In the genomic region with DNA sequence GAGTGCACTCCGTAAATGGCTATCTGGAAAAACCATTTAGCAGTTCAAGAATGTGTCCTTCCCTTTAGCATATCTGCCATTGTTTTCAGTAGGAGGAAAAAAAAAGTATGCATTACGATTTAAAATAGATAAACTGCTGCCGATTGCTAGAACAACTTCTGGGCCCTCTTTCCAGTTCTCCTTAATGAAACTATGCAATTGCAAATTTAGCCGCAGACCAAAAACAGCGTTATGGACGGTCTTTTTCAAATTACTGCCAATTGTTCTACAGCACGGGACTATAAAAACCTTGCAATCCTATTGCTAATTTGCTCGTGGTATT, we compare ENCODE assay signal across 1 cellular context.
TF ChIP-seq lines count a peak whose summit lies in the region.

No MANE protein-coding gene starts in this region.

TF ChIP-seq in HepG2, 621 proteins besides CTCF, POLR2A, EP300 and RAD21 (continued from another document and continues in another):
- TF ChIP-seq, protein P1, sequence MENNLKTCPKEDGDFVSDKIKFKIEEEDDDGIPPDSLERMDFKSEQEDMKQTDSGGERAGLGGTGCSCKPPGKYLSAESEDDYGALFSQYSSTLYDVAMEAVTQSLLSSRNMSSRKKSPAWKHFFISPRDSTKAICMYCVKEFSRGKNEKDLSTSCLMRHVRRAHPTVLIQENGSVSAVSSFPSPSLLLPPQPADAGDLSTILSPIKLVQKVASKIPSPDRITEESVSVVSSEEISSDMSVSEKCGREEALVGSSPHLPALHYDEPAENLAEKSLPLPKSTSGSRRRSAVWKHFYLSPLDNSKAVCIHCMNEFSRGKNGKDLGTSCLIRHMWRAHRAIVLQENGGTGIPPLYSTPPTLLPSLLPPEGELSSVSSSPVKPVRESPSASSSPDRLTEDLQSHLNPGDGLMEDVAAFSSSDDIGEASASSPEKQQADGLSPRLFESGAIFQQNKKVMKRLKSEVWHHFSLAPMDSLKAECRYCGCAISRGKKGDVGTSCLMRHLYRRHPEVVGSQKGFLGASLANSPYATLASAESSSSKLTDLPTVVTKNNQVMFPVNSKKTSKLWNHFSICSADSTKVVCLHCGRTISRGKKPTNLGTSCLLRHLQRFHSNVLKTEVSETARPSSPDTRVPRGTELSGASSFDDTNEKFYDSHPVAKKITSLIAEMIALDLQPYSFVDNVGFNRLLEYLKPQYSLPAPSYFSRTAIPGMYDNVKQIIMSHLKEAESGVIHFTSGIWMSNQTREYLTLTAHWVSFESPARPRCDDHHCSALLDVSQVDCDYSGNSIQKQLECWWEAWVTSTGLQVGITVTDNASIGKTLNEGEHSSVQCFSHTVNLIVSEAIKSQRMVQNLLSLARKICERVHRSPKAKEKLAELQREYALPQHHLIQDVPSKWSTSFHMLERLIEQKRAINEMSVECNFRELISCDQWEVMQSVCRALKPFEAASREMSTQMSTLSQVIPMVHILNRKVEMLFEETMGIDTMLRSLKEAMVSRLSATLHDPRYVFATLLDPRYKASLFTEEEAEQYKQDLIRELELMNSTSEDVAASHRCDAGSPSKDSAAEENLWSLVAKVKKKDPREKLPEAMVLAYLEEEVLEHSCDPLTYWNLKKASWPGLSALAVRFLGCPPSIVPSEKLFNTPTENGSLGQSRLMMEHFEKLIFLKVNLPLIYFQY (CRISPR knock-in tag; IDR thresholded peaks at IDR 0.05; ENCODE audit: borderline replicate concordance): no peak
- peak; percentile 51; the same call in 1 of the 2 replicates for TF ChIP-seq SOX5 (CRISPR knock-in tag; IDR thresholded peaks at IDR 0.05; ENCODE audit: borderline replicate concordance)
- TF ChIP-seq ZNF747 (CRISPR knock-in tag; IDR thresholded peaks at IDR 0.05; ENCODE audit: borderline replicate concordance): no peak; the same call in 1 of the 2 replicates
- 0 out of 2 replicates have a peak, but pooled peaks have one; percentile 0 for TF ChIP-seq NR2F6 (IDR thresholded peaks at IDR 0.05)
- no peak for TF ChIP-seq NR2F6 (CRISPR knock-in tag; IDR thresholded peaks at IDR 0.05)
- TF ChIP-seq REPIN1 (CRISPR knock-in tag; IDR thresholded peaks at IDR 0.05; ENCODE audit: borderline replicate concordance, low read depth): peak; percentile 15; the same call in 1 of the 2 replicates
- TF ChIP-seq, protein P2, sequence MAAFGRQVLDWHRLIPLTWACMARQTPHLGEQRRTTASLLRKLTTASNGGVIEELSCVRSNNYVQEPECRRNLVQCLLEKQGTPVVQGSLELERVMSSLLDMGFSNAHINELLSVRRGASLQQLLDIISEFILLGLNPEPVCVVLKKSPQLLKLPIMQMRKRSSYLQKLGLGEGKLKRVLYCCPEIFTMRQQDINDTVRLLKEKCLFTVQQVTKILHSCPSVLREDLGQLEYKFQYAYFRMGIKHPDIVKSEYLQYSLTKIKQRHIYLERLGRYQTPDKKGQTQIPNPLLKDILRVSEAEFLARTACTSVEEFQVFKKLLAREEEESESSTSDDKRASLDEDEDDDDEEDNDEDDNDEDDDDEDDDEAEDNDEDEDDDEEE (CRISPR knock-in tag; IDR thresholded peaks at IDR 0.05): no peak
- TF ChIP-seq PITX1 (CRISPR knock-in tag; IDR thresholded peaks at IDR 0.05): no peak
- TF ChIP-seq AGO2 (optimal IDR thresholded peaks at IDR 0.05; ENCODE audit: low read depth, low read length): no peak
- TF ChIP-seq, protein P3, sequence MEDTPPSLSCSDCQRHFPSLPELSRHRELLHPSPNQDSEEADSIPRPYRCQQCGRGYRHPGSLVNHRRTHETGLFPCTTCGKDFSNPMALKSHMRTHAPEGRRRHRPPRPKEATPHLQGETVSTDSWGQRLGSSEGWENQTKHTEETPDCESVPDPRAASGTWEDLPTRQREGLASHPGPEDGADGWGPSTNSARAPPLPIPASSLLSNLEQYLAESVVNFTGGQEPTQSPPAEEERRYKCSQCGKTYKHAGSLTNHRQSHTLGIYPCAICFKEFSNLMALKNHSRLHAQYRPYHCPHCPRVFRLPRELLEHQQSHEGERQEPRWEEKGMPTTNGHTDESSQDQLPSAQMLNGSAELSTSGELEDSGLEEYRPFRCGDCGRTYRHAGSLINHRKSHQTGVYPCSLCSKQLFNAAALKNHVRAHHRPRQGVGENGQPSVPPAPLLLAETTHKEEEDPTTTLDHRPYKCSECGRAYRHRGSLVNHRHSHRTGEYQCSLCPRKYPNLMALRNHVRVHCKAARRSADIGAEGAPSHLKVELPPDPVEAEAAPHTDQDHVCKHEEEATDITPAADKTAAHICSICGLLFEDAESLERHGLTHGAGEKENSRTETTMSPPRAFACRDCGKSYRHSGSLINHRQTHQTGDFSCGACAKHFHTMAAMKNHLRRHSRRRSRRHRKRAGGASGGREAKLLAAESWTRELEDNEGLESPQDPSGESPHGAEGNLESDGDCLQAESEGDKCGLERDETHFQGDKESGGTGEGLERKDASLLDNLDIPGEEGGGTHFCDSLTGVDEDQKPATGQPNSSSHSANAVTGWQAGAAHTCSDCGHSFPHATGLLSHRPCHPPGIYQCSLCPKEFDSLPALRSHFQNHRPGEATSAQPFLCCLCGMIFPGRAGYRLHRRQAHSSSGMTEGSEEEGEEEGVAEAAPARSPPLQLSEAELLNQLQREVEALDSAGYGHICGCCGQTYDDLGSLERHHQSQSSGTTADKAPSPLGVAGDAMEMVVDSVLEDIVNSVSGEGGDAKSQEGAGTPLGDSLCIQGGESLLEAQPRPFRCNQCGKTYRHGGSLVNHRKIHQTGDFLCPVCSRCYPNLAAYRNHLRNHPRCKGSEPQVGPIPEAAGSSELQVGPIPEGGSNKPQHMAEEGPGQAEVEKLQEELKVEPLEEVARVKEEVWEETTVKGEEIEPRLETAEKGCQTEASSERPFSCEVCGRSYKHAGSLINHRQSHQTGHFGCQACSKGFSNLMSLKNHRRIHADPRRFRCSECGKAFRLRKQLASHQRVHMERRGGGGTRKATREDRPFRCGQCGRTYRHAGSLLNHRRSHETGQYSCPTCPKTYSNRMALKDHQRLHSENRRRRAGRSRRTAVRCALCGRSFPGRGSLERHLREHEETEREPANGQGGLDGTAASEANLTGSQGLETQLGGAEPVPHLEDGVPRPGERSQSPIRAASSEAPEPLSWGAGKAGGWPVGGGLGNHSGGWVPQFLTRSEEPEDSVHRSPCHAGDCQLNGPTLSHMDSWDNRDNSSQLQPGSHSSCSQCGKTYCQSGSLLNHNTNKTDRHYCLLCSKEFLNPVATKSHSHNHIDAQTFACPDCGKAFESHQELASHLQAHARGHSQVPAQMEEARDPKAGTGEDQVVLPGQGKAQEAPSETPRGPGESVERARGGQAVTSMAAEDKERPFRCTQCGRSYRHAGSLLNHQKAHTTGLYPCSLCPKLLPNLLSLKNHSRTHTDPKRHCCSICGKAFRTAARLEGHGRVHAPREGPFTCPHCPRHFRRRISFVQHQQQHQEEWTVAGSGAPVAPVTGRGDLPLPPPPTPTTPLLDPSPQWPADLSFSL (CRISPR knock-in tag; IDR thresholded peaks at IDR 0.05): no peak
- peak; percentile 59 for TF ChIP-seq ATF1 (CRISPR knock-in tag; IDR thresholded peaks at IDR 0.05)
- TF ChIP-seq GABPA (IDR thresholded peaks at IDR 0.05; ENCODE audit: low read depth, low read length): no peak
- TF ChIP-seq GABPA (CRISPR knock-in tag; IDR thresholded peaks at IDR 0.05; ENCODE audit: low read depth): 0 out of 2 replicates have a peak, but pooled peaks have one; percentile 6
- no peak for TF ChIP-seq SOX13 (IDR thresholded peaks at IDR 0.05)
- 0 out of 4 replicates have a peak, but pooled peaks of 1 of the 2 experiments have one; percentile 2 for TF ChIP-seq SOX13 (CRISPR knock-in tag; conservative IDR thresholded peaks at IDR 0.05 in 1 of 2, IDR thresholded peaks at IDR 0.05 in 1 of 2)
- 0 out of 2 replicates have a peak, but pooled peaks have one; percentile 63 for TF ChIP-seq CCDC6 (CRISPR knock-in tag; IDR thresholded peaks at IDR 0.05)
- TF ChIP-seq, protein P4, sequence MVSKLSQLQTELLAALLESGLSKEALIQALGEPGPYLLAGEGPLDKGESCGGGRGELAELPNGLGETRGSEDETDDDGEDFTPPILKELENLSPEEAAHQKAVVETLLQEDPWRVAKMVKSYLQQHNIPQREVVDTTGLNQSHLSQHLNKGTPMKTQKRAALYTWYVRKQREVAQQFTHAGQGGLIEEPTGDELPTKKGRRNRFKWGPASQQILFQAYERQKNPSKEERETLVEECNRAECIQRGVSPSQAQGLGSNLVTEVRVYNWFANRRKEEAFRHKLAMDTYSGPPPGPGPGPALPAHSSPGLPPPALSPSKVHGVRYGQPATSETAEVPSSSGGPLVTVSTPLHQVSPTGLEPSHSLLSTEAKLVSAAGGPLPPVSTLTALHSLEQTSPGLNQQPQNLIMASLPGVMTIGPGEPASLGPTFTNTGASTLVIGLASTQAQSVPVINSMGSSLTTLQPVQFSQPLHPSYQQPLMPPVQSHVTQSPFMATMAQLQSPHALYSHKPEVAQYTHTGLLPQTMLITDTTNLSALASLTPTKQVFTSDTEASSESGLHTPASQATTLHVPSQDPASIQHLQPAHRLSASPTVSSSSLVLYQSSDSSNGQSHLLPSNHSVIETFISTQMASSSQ (IDR thresholded peaks at IDR 0.05; ENCODE audit: low read depth): 0 out of 2 replicates have a peak, but pooled peaks have one; percentile 2
- TF ChIP-seq, protein P4 (CRISPR knock-in tag; IDR thresholded peaks at IDR 0.05; ENCODE audit: borderline replicate concordance): no peak; the same call in 1 of the 2 replicates
- no peak for TF ChIP-seq FIP1L1 (IDR thresholded peaks at IDR 0.05; ENCODE audit: borderline replicate concordance, insufficient read depth, low read depth, low read length)
- no peak for TF ChIP-seq NFE2L2 (IDR thresholded peaks at IDR 0.05; ENCODE audit: low read length)
- peak; percentile 71; the same call in 1 of the 2 replicates for TF ChIP-seq ZNF878 (CRISPR knock-in tag; IDR thresholded peaks at IDR 0.05)
- no peak for TF ChIP-seq NFYC (CRISPR knock-in tag; IDR thresholded peaks at IDR 0.05)
- TF ChIP-seq DR1 (CRISPR knock-in tag; IDR thresholded peaks at IDR 0.05): peak; percentile 2; the same call in 1 of the 2 replicates
- 0 out of 2 replicates have a peak, but pooled peaks have one; percentile 8 for TF ChIP-seq ZNF614 (CRISPR knock-in tag; IDR thresholded peaks at IDR 0.05; ENCODE audit: borderline replicate concordance)
- 0 out of 2 replicates have a peak, but pooled peaks have one; percentile 52 for TF ChIP-seq TAF1 (CRISPR knock-in tag; IDR thresholded peaks at IDR 0.05)
- TF ChIP-seq, protein P5, sequence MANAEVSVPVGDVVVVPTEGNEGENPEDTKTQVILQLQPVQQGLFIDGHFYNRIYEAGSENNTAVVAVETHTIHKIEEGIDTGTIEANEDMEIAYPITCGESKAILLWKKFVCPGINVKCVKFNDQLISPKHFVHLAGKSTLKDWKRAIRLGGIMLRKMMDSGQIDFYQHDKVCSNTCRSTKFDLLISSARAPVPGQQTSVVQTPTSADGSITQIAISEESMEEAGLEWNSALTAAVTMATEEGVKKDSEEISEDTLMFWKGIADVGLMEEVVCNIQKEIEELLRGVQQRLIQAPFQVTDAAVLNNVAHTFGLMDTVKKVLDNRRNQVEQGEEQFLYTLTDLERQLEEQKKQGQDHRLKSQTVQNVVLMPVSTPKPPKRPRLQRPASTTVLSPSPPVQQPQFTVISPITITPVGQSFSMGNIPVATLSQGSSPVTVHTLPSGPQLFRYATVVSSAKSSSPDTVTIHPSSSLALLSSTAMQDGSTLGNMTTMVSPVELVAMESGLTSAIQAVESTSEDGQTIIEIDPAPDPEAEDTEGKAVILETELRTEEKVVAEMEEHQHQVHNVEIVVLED (CRISPR knock-in tag; IDR thresholded peaks at IDR 0.05; ENCODE audit: borderline replicate concordance): peak; percentile 15; the same call in 1 of the 2 replicates
- no peak for TF ChIP-seq JUND (CRISPR knock-in tag; IDR thresholded peaks at IDR 0.05)
- no peak for TF ChIP-seq RBM22 (optimal IDR thresholded peaks at IDR 0.05; ENCODE audit: low read length)
- no peak for TF ChIP-seq MEF2D (CRISPR knock-in tag; IDR thresholded peaks at IDR 0.05)
- TF ChIP-seq, protein P6, sequence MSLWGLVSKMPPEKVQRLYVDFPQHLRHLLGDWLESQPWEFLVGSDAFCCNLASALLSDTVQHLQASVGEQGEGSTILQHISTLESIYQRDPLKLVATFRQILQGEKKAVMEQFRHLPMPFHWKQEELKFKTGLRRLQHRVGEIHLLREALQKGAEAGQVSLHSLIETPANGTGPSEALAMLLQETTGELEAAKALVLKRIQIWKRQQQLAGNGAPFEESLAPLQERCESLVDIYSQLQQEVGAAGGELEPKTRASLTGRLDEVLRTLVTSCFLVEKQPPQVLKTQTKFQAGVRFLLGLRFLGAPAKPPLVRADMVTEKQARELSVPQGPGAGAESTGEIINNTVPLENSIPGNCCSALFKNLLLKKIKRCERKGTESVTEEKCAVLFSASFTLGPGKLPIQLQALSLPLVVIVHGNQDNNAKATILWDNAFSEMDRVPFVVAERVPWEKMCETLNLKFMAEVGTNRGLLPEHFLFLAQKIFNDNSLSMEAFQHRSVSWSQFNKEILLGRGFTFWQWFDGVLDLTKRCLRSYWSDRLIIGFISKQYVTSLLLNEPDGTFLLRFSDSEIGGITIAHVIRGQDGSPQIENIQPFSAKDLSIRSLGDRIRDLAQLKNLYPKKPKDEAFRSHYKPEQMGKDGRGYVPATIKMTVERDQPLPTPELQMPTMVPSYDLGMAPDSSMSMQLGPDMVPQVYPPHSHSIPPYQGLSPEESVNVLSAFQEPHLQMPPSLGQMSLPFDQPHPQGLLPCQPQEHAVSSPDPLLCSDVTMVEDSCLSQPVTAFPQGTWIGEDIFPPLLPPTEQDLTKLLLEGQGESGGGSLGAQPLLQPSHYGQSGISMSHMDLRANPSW (CRISPR knock-in tag; IDR thresholded peaks at IDR 0.05; ENCODE audit: borderline replicate concordance): no peak
- no peak for TF ChIP-seq ZSCAN21 (CRISPR knock-in tag; IDR thresholded peaks at IDR 0.05; ENCODE audit: borderline replicate concordance)
- TF ChIP-seq RFX3 (CRISPR knock-in tag; IDR thresholded peaks at IDR 0.05): no peak
- 0 out of 2 replicates have a peak, but pooled peaks have one; percentile 26 for TF ChIP-seq ZNF20 (CRISPR knock-in tag; IDR thresholded peaks at IDR 0.05)
- TF ChIP-seq NR2F2 (IDR thresholded peaks at IDR 0.05; ENCODE audit: borderline replicate concordance, low read depth): 0 out of 2 replicates have a peak, but pooled peaks have one; percentile 4
- no peak for TF ChIP-seq POLR2G (IDR thresholded peaks at IDR 0.05; ENCODE audit: low read depth, low read length)
- TF ChIP-seq EZH2 (conservative IDR thresholded peaks at IDR 0.05; ENCODE audit: low read depth, low read length): no peak
